ENCODE assay signal across 12 cellular contexts in the genomic region with DNA sequence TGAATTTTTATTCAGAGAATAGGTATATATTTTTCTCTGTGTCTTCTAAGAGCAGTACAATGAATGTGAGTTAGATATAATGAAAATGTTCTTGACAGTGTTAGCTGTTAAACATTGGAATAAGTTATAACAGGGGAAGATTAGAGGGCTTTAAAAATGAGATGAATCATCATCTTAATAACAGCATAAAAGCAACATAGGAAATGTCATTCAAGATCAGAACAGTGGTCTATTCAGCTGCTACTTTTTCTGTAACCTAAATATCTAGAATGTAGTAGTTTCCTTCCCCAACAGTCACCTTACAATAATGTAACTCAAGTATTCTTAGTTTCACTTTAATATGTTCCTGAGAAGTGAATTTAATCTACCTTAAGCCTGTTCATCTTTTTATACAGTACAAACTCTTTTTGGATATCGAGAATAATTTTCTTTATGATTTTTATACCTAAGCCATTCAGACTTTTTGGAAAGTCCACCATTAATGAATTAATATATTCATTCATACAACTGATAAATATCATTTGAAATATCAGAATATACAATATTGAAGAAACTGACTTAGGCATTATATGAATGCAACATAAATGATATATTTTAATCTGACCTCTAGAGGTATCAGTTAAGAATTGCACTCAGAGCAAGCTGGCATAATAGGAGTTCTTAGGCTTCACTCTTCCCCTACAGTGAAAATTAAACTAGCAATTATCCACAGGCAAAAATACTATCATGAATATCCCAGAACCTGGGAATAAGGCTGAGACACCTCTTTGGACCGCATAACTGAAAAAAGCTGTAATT.
DNase-seq lines count a peak whose midpoint lies in the region; ATAC-seq and TF ChIP-seq lines count a peak whose summit lies in the region.
"Had no signal": no experiment of that assay in that cellular context is flagged by ENCODE, and none has a peak within 500 bp of the region (broad histone marks: within the 10 kb centered on the region; RNA-seq: fewer than 3 reads in every experiment).

No MANE protein-coding gene starts in this region.

- in situ Hi-C loops in astrocyte of the spinal cord (cut with HindIII; ENCODE audit: low sequenced_read_pairs) = no loop called here
- in situ Hi-C loops in GM13977 (cut with MboI; ENCODE audit: low pct_unique_long_range_greater_than_20kb, low sequenced_read_pairs, unreplicated experiment) = no loop called here

- TF ChIP-seq CTCF in HL-60 (IDR thresholded peaks at IDR 0.05; ENCODE audit: insufficient read depth, low read length) (peak; percentile 7), astrocyte of the spinal cord (IDR thresholded peaks at IDR 0.05; ENCODE audit: low read depth, low read length) (peak; percentile 47), left lung (IDR thresholded peaks at IDR 0.05) (peak; percentile 36 to 40), GM13977 (IDR thresholded peaks at IDR 0.05; ENCODE audit: extremely low read depth, insufficient read depth, missing control alignments) (no peak)

- H3K4me1 ChIP-seq in left lung = no peaks in the 10 kb centered on the region
- H3K4me1 ChIP-seq: spleen had no signal

- peak; percentile 20 for DNase-seq in AG20443 (ENCODE audit: low spot score)
- no peak for DNase-seq in HL-60 (ENCODE audit: low read depth in 1 of 2, low spot score in 1 of 2)
- DNase-seq in astrocyte of the spinal cord (ENCODE audit: low read depth, low spot score) = peak; percentile 47
- no peak for DNase-seq in left lung
- DNase-seq in NCI-H1436 treated with DMSO at 0.1 percent for 48 hours (lab: John Stamatoyannopoulos, UW) = no peak
- DNase-seq in medulla oblongata (ENCODE audit: extremely low spot score) = no peak
- DNase-seq in GM13977 (ENCODE audit: low spot score) = no peak
- no peak for DNase-seq in activated CD4-positive, alpha-beta T cell treated with anti-CD3 and anti-CD28 coated beads, Interleukin-2, amount 50 U/mL, for 4 hours
- DNase-seq: activated CD4-positive, alpha-beta T cell treated with anti-CD3 and anti-CD28 coated beads for 48 hours; kidney glomerular epithelial cell; NK-92 treated with Interleukin-12 subunit alpha and Interleukin-12 subunit beta, amount 100 ng/mL, for 24 hours; spleen had no signal

- no peaks in the 10 kb centered on the region for H3K36me3 ChIP-seq in left lung
- H3K36me3 ChIP-seq: spleen had no signal

- H3K9me3 ChIP-seq in left lung = peaks cover 0 to 22% of the 10 kb centered on the region in 2 donors

- intact Hi-C loops in left lung (cut with DNase I) = no loop called here

- H3K4me3 ChIP-seq in HL-60 (replicated peaks; ENCODE audit: insufficient read depth, low read length) = no peak overlapping the region
- no peak overlapping the region for H3K4me3 ChIP-seq in astrocyte of the spinal cord (ENCODE audit: low read depth, low read length)
- H3K4me3 ChIP-seq in left lung = no peak overlapping the region
- H3K4me3 ChIP-seq: spleen had no signal

- peak; percentile 49 for ATAC-seq in left lung

- H3K27ac ChIP-seq in HL-60 (replicated peaks) (no peak overlapping the region), left lung (no peak overlapping the region)
- H3K27ac ChIP-seq: spleen had no signal

- H3K27me3 ChIP-seq in HL-60 (ENCODE audit: insufficient read depth, poor library complexity, severe bottlenecking) (no peaks in the 10 kb centered on the region), left lung (no peaks in the 10 kb centered on the region)
- H3K27me3 ChIP-seq: spleen had no signal

Comparison
In these comparisons a context has a peak if more than half of its experiments do, and no peak if none do; other contexts are left out.
1. DNase-seq: peak in AG20443 (single experiment) and astrocyte of the spinal cord (single experiment); none in HL-60 (0 of 2), left lung (0 of 2), NCI-H1436 treated with DMSO at 0.1 percent for 48 hours (single experiment), medulla oblongata (single experiment), GM13977 (single experiment) and activated CD4-positive, alpha-beta T cell treated with anti-CD3 and anti-CD28 coated beads, Interleukin-2, amount 50 U/mL, for 4 hours (0 of 2).